Comparison of ENCODE assay signal across 1 cellular context in genomic region chr20:56606174-56606945, GRCh38.
TF ChIP-seq lines count a peak whose summit lies in the region.

No MANE protein-coding gene starts in this region.

TF ChIP-seq in GM23338, 12 proteins besides CTCF, POLR2A, EP300 and RAD21:
- TF ChIP-seq NANOG (IDR thresholded peaks at IDR 0.05; ENCODE audit: borderline replicate concordance) (no peak), CREB1 (CRISPR knock-in tag; IDR thresholded peaks at IDR 0.05; ENCODE audit: low read depth) (no peak), ZNF114 (CRISPR knock-in tag; IDR thresholded peaks at IDR 0.05) (no peak), STAT1 (IDR thresholded peaks at IDR 0.05; ENCODE audit: unreplicated experiment) (no peak), REST (IDR thresholded peaks at IDR 0.05; ENCODE audit: unreplicated experiment) (no peak), POLR2AphosphoS5 (IDR thresholded peaks at IDR 0.05; ENCODE audit: low read depth) (no peak), EZH2 (IDR thresholded peaks at IDR 0.05; ENCODE audit: low read depth, unreplicated experiment) (no peak), EZH2phosphoT487 (IDR thresholded peaks at IDR 0.05; ENCODE audit: unreplicated experiment) (no peak)
TF ChIP-seq in GM23338: peak in this region for 0.
